9 cellular contexts compared by ENCODE assay signal in genomic region chr17:6843241-6843890, GRCh38. TPM values are rescaled to one million over a fixed set of nuclear protein-coding genes. Genes with fewer than 3 reads are reported as not detected.
DNase-seq lines count a peak whose midpoint lies in the region; ATAC-seq and TF ChIP-seq lines count a peak whose summit lies in the region.
"Had no signal": no experiment of that assay in that cellular context is flagged by ENCODE, and none has a peak within 500 bp of the region (broad histone marks: within the 10 kb centered on the region; RNA-seq: fewer than 3 reads in every experiment).

No MANE protein-coding gene starts in this region.

- ATAC-seq in CD4-positive, alpha-beta T cell (ENCODE audit: poor library complexity): no peak
- peak; percentile 44; the same call in 1 of the 3 replicates for ATAC-seq in RWPE2 (ENCODE audit: low read depth)
- no peak for ATAC-seq in stimulated activated naive B cell treated with anti-CD40 and anti-IgM and Interleukin-4, amounts not matched to agents 10 μg/mL and 1 μg/mL and 100 μg/mL, for 72 hours (replicated peaks)
- no peak for ATAC-seq in HG03565 (IDR thresholded peaks at IDR 0.05; ENCODE audit: unreplicated experiment)

- POLR2A ChIA-PET in CD4-positive, alpha-beta T cell (lab: Charles Lee): interaction anchor here (0.6 to 0.7 kb wide), 2 partner anchors 88 to 254 kb away, joined by 3 read pairs; partner anchors contain the start of gene XAF1

- peaks cover 55% of the 10 kb centered on the region for H3K27me3 Mint-ChIP-seq in CD4-positive, alpha-beta T cell
- peaks cover 50 to 62% of the 10 kb centered on the region in 2 donors for H3K27me3 Mint-ChIP-seq in stimulated activated naive B cell treated with anti-CD40 and anti-IgM and Interleukin-4, amounts not matched to agents 10 μg/mL and 1 μg/mL and 100 μg/mL, for 72 hours

- H3K4me1 ChIP-seq in RWPE2 (ENCODE audit: insufficient read depth, poor library complexity, severe bottlenecking) (no peaks in the 10 kb centered on the region), prostate gland (replicated peaks) (no peaks in the 10 kb centered on the region)

- H3K9me3 ChIP-seq in CD4-positive, alpha-beta T cell (ENCODE audit: control insufficient read depth, low read length): no peaks in the 10 kb centered on the region
- H3K9me3 ChIP-seq in RWPE2 (ENCODE audit: severe bottlenecking): no peaks in the 10 kb centered on the region
- H3K9me3 ChIP-seq in prostate gland: no peaks in the 10 kb centered on the region

- no peaks in the 10 kb centered on the region for H3K36me3 ChIP-seq in RWPE2 (ENCODE audit: low read depth)
- H3K36me3 ChIP-seq in prostate gland: no peaks in the 10 kb centered on the region
- no peaks in the 10 kb centered on the region for H3K36me3 ChIP-seq in brain microvascular endothelial cell (replicated peaks)

- H3K4me3 Mint-ChIP-seq in CD4-positive, alpha-beta T cell: no peak overlapping the region
- H3K4me3 Mint-ChIP-seq in stimulated activated naive B cell treated with anti-CD40 and anti-IgM and Interleukin-4, amounts not matched to agents 10 μg/mL and 1 μg/mL and 100 μg/mL, for 72 hours: no peak overlapping the region

- no peak for TF ChIP-seq POLR2A in prostate gland (IDR thresholded peaks at IDR 0.05)

- 28% methylated on average over 8 of the region's 8 CpGs for WGBS in prostate gland

- CTCF ChIA-PET in CD4-positive, alpha-beta T cell (lab: Charles Lee): interaction anchor here (0.9 to 2.1 kb wide), 4 partner anchors 11 to 178 kb away, joined by 3 to 8 read pairs (median 4); no protein-coding TSS in a partner anchor

- no peak for DNase-seq in CD4-positive, alpha-beta T cell
- DNase-seq in HT-29 (ENCODE audit: low spot score) (peak; percentile 53), RWPE2 (ENCODE audit: low spot score) (no peak), fibroblast of the aortic adventitia (ENCODE audit: low read depth) (peak; percentile 75), prostate gland (ENCODE audit: low spot score) (no peak), brain microvascular endothelial cell (no peak)
- DNase-seq in stimulated activated naive B cell treated with anti-CD40 and anti-IgM and Interleukin-4, amounts not matched to agents 10 μg/mL and 1 μg/mL and 100 μg/mL, for 72 hours: no peak

- H3K27ac Mint-ChIP-seq in CD4-positive, alpha-beta T cell: no peak overlapping the region
- H3K27ac Mint-ChIP-seq in stimulated activated naive B cell treated with anti-CD40 and anti-IgM and Interleukin-4, amounts not matched to agents 10 μg/mL and 1 μg/mL and 100 μg/mL, for 72 hours: no peak overlapping the region

- no peaks in the 10 kb centered on the region for H3K36me3 Mint-ChIP-seq in CD4-positive, alpha-beta T cell (ENCODE audit: low read depth)
- H3K36me3 Mint-ChIP-seq in stimulated activated naive B cell treated with anti-CD40 and anti-IgM and Interleukin-4, amounts not matched to agents 10 μg/mL and 1 μg/mL and 100 μg/mL, for 72 hours: no peaks in the 10 kb centered on the region

- in situ Hi-C loops in brain microvascular endothelial cell (cut with HindIII; ENCODE audit: low pct_ligation_motif_present, low sequenced_read_pairs): no loop called here

- no peak overlapping the region for H3K27ac ChIP-seq in CD4-positive, alpha-beta T cell (ENCODE audit: low read depth, low read length)
- H3K27ac ChIP-seq in RWPE2 (ENCODE audit: poor library complexity, severe bottlenecking) (no peak overlapping the region), prostate gland (no peak overlapping the region), brain microvascular endothelial cell (no peak overlapping the region)

- no peaks in the 10 kb centered on the region for H3K4me1 Mint-ChIP-seq in CD4-positive, alpha-beta T cell (ENCODE audit: low read depth)
- no peaks in the 10 kb centered on the region for H3K4me1 Mint-ChIP-seq in stimulated activated naive B cell treated with anti-CD40 and anti-IgM and Interleukin-4, amounts not matched to agents 10 μg/mL and 1 μg/mL and 100 μg/mL, for 72 hours

- H3K4me3 ChIP-seq in RWPE2 (ENCODE audit: severe bottlenecking) (no peak overlapping the region), fibroblast of the aortic adventitia (ENCODE audit: low read depth, low read length) (no peak overlapping the region), prostate gland (no peak overlapping the region), brain microvascular endothelial cell (ENCODE audit: low read depth, low read length) (no peak overlapping the region)

- peak; percentile 74 for TF ChIP-seq CTCF in CD4-positive, alpha-beta T cell (IDR thresholded peaks at IDR 0.05)
- TF ChIP-seq CTCF in RWPE2 (IDR thresholded peaks at IDR 0.05; ENCODE audit: poor library complexity, severe bottlenecking) (peak; percentile 77), fibroblast of the aortic adventitia (IDR thresholded peaks at IDR 0.05; ENCODE audit: insufficient read depth, low read length) (peak; percentile 41), prostate gland (IDR thresholded peaks at IDR 0.05) (peak; percentile 14 to 66 (median 48)), brain microvascular endothelial cell (IDR thresholded peaks at IDR 0.05; ENCODE audit: low read depth, low read length, missing control alignments) (no peak)

- H3K9me3 Mint-ChIP-seq in CD4-positive, alpha-beta T cell: no peaks in the 10 kb centered on the region
- H3K9me3 Mint-ChIP-seq in stimulated activated naive B cell treated with anti-CD40 and anti-IgM and Interleukin-4, amounts not matched to agents 10 μg/mL and 1 μg/mL and 100 μg/mL, for 72 hours: no peaks in the 10 kb centered on the region

- H3K27me3 ChIP-seq in CD4-positive, alpha-beta T cell (ENCODE audit: control insufficient read depth, insufficient read depth, low read length): peaks cover 24% of the 10 kb centered on the region
- H3K27me3 ChIP-seq in RWPE2 (ENCODE audit: insufficient read depth, poor library complexity, severe bottlenecking): no peaks in the 10 kb centered on the region
- no peaks in the 10 kb centered on the region for H3K27me3 ChIP-seq in prostate gland (replicated peaks; ENCODE audit: insufficient read depth)
- peaks cover 1% of the 10 kb centered on the region for H3K27me3 ChIP-seq in brain microvascular endothelial cell (replicated peaks)

- intact Hi-C loops in CD4-positive, alpha-beta T cell (cut with DNase I, micrococcal nuclease): loop anchor here (1.0 to 5.0 kb wide), 6 partner anchors 161 to 1256 kb away; partner anchors contain the start of gene BCL6B (in 2 of the 2)
- intact Hi-C loops in prostate gland (cut with DNase I): loop anchor here (5.0 kb wide), 1 partner anchor 176 kb away; no protein-coding TSS in a partner anchor

RNA-seq across cellular contexts. Expression of gene TEKT1, which starts 11.8 kb away (rescaled TPM):
- not detected for total RNA-seq in CD4-positive, alpha-beta T cell
- not detected in 2 replicates for total RNA-seq in HT-29 (2014; rRNA removed; shearing (Covaris generic))
- total RNA-seq in fibroblast of the aortic adventitia (ENCODE audit: low replicate concordance) (not detected in 2 replicates), prostate gland (1 to 10 TPM in 1 of 2 donors, not detected in 1; 1.4 TPM)
- total RNA-seq: mononuclear cell had no signal

Comparison
In these comparisons a context has a peak if more than half of its experiments do, and no peak if none do; other contexts are left out.
1. DNase-seq: peak in HT-29 (single experiment) and fibroblast of the aortic adventitia (single experiment); none in CD4-positive, alpha-beta T cell (0 of 10), RWPE2 (single experiment), prostate gland (single experiment), stimulated activated naive B cell treated with anti-CD40 and anti-IgM and Interleukin-4, amounts not matched to agents 10 μg/mL and 1 μg/mL and 100 μg/mL, for 72 hours (single experiment) and brain microvascular endothelial cell (single experiment).